In the genomic region with DNA sequence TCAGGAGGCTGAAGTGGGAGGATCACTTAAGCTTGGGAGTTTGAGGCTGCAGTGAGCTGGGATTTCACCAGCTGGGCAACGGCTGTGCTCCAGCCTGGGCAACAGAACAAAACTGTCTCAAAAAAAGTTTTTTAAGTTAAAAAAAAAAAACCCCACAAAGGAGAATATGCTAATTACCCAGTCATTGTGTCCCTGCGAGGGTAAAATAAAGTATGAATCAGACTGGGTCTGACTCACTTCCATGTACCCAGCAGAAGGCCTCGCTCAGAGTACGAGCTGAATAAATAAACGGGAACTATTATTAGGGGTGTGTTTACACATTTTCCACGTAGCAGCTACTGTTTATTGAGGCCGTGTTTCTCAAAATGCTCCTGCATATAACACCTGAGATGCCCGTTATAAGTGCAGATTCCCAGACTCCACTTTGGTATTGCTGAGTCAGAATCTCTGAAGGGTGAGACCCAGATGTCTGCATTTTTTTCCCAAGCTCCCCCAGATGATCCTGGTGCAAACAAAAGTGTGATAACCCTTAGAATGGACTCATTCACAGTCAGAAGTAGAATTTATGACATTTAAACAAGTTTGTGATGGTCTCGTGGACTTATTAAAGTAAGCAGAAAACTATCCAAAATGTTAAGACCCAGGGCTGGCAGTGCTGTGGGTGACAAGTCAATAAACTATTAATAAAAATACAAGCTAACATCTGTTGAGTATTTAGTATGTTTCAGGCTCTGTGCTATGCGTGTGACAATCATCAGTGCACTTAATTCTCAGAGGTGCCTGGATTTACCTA, we compare ENCODE assay signal across 10 cellular contexts. TPM values are rescaled to one million over a fixed set of nuclear protein-coding genes. Genes with fewer than 3 reads are reported as not detected.
A peak's percentile ranks its signal among the peaks of the same experiment; 100 is the strongest.
DNase-seq lines count a peak whose midpoint lies in the region; TF ChIP-seq lines count a peak whose summit lies in the region.
"Had no signal": no experiment of that assay in that cellular context is flagged by ENCODE, and none has a peak within 500 bp of the region (broad histone marks: within the 10 kb centered on the region; RNA-seq: fewer than 3 reads in every experiment).

No MANE protein-coding gene starts in this region.

- H3K27me3 ChIP-seq in brain microvascular endothelial cell (replicated peaks): no peaks in the 10 kb centered on the region

- in situ Hi-C loops in brain microvascular endothelial cell (cut with HindIII; ENCODE audit: low pct_ligation_motif_present, low sequenced_read_pairs): no loop called here

- H3K27ac ChIP-seq in brain microvascular endothelial cell: peak overlapping the region; percentile 7
- H3K27ac ChIP-seq: 22Rv1 had no signal

- H3K4me3 ChIP-seq in brain microvascular endothelial cell (ENCODE audit: low read depth, low read length): no peak overlapping the region

- TF ChIP-seq CTCF in brain microvascular endothelial cell (IDR thresholded peaks at IDR 0.05; ENCODE audit: low read depth, low read length, missing control alignments): no peak

- no peaks in the 10 kb centered on the region for H3K36me3 ChIP-seq in brain microvascular endothelial cell (replicated peaks)

- DNase-seq in NK-92 treated with Interleukin-12 subunit alpha and Interleukin-12 subunit beta, amount 100 ng/mL, for 24 hours (lab: John Stamatoyannopoulos, UW): peak; percentile 27
- no peak for DNase-seq in NK-92 (lab: John Stamatoyannopoulos, UW; ENCODE audit: unreplicated experiment)
- peak; percentile 86 for DNase-seq in LHCN-M2 (ENCODE audit: low read depth)
- DNase-seq in brain microvascular endothelial cell: peak; percentile 76
- peak; percentile 71 for DNase-seq in pulmonary artery endothelial cell (ENCODE audit: low read depth, low spot score)
- no peak for DNase-seq in NCI-H524 treated with DMSO at 0.1 percent for 48 hours (lab: John Stamatoyannopoulos, UW)
- DNase-seq in ureter (ENCODE audit: low spot score): no peak
- DNase-seq in iPS-NIHi11 (ENCODE audit: low spot score): no peak
- DNase-seq: activated CD8-positive, alpha-beta memory T cell treated with anti-CD3 and anti-CD28 coated beads, Interleukin-2, amount 50 U/mL, for 4 hours had no signal

RNA-seq across cellular contexts. Expression of a gene that starts 28.2 kb away (rescaled TPM):
- total RNA-seq in LHCN-M2 (2014; rRNA removed): not detected in 2 replicates
- polyA plus RNA-seq in LHCN-M2 (2012): not detected
- total RNA-seq in pulmonary artery endothelial cell: under 0.01 and 0.11 TPM in 2 replicates
- total RNA-seq in ureter: 22.4 TPM

Comparison
In these comparisons a context has a peak if more than half of its experiments do, and no peak if none do; other contexts are left out.
1. DNase-seq: peak in NK-92 treated with Interleukin-12 subunit alpha and Interleukin-12 subunit beta, amount 100 ng/mL, for 24 hours (single experiment), LHCN-M2 (single experiment), brain microvascular endothelial cell (single experiment) and pulmonary artery endothelial cell (single experiment); none in NK-92 (single experiment), NCI-H524 treated with DMSO at 0.1 percent for 48 hours (single experiment), ureter (single experiment) and iPS-NIHi11 (single experiment).
2. RNA of a gene that starts 28.2 kb away (total RNA-seq): 22.4 TPM in ureter (single experiment); not detected in LHCN-M2 and under 0.01 to 0.11 TPM in pulmonary artery endothelial cell; every median in the first group is over 10 times any median in the second.